8 cellular contexts compared by ENCODE assay signal in the genomic region with DNA sequence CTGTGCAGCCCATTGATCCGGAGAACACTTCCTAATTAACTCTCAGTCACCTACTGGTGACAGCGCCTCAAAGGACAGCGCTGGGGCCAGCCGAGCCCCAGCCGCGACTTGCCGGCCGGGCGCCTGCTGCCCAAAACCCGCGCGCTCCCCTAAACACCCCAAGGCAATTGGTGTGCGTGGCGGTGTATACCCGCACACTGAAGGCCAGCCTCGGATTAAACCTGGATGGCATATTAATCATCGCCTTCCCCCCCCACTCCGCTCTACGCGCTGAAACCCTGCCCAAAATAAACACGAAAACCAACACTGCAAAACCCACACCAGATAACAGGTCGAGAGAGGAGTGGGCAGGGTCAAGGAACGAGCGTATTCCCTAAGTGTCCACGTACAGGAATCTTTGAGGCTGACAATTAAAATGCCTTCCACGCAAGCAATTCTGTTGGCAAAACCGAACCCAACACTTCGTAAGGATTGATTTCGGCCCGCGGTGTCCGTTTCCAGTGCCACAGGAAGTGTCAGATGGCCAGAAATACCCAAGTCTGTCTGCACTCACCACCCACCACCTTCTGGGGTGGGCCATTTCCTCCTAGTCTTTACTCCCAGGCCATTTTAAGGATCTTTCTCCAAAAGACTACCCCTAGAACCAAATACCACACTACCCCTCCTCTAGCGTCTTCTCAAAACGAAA.
DNase-seq lines count a peak whose midpoint lies in the region; ATAC-seq and TF ChIP-seq lines count a peak whose summit lies in the region.

No MANE protein-coding gene starts in this region.

- peaks cover 59 to 81% (median 64%) of the 10 kb centered on the region in 11 experiments for H4K20me1 ChIP-seq in BLaER1 treated with 17β-estradiol and CSF1 and Interleukin-3, amounts not matched to agents 10 nM and 100 nM

- peak overlapping the region; percentile 71 to 88 (median 84); a peak in 21 of 22 replicates for H3K9ac ChIP-seq in BLaER1 treated with 17β-estradiol and CSF1 and Interleukin-3, amounts not matched to agents 10 nM and 100 nM
- H3K9ac ChIP-seq in mucosa of stomach (ENCODE audit: low read length), result peak overlapping the region; percentile 61

- H3K4me2 ChIP-seq in BLaER1 treated with 17β-estradiol and CSF1 and Interleukin-3, amounts not matched to agents 10 nM and 100 nM, result peak overlapping the region; percentile 83 to 95 (median 92)

- peaks cover 32 to 55% (median 44%) of the 10 kb centered on the region in 11 experiments for H3K27me3 ChIP-seq in BLaER1 treated with 17β-estradiol and CSF1 and Interleukin-3, amounts not matched to agents 10 nM and 100 nM
- no peaks in the 10 kb centered on the region for H3K27me3 ChIP-seq in mucosa of stomach (ENCODE audit: control insufficient read depth, insufficient read depth, low read length)

- TF ChIP-seq CTCF in cardiac fibroblast (IDR thresholded peaks at IDR 0.05; ENCODE audit: low read depth, low read length), result no peak

- in situ Hi-C loops in KBM-7 (cut with MboI; ENCODE audit: low pct_unique_long_range_greater_than_20kb, low sequenced_read_pairs), result loop anchor here (10.0 kb wide), 1 partner anchor 80 kb away; no protein-coding TSS in a partner anchor

- peaks cover 26 to 66% (median 56%) of the 10 kb centered on the region in 10 experiments for H3K4me1 ChIP-seq in BLaER1 treated with 17β-estradiol and CSF1 and Interleukin-3, amounts not matched to agents 10 nM and 100 nM
- H3K4me1 ChIP-seq in mucosa of stomach (ENCODE audit: control insufficient read depth, insufficient read depth, low read length), result peaks cover 25% of the 10 kb centered on the region

- DNase-seq in KBM-7, result peak; percentile 51
- peak in 1 of 2 donors; percentile 22 for DNase-seq in cardiac fibroblast (ENCODE audit: low read depth in 2 of 2)

- H3K36me3 ChIP-seq in BLaER1 treated with 17β-estradiol and CSF1 and Interleukin-3, amounts not matched to agents 10 nM and 100 nM, result peaks cover 0 to 7% (median 0%) of the 10 kb centered on the region in 11 experiments; a peak in 3 of 22 replicates
- H3K36me3 ChIP-seq in mucosa of stomach (ENCODE audit: control insufficient read depth, insufficient read depth, low read length), result no peaks in the 10 kb centered on the region

- H3K27ac ChIP-seq in BLaER1 treated with 17β-estradiol and CSF1 and Interleukin-3, amounts not matched to agents 10 nM and 100 nM, result peak overlapping the region in 9 of 11 experiments; percentile 22 to 88 (median 78); a peak in 17 of 22 replicates

- ATAC-seq in GM18907 (IDR thresholded peaks at IDR 0.05; ENCODE audit: unreplicated experiment) (no peak), GM18511 (IDR thresholded peaks at IDR 0.05; ENCODE audit: unreplicated experiment) (no peak), HG02970 (IDR thresholded peaks at IDR 0.05; ENCODE audit: low FRiP score, unreplicated experiment) (no peak), GM18861 (IDR thresholded peaks at IDR 0.05; ENCODE audit: unreplicated experiment) (no peak)

- peaks cover 26 to 61% (median 47%) of the 10 kb centered on the region in 11 experiments; a peak in 20 of 22 replicates for H3K9me3 ChIP-seq in BLaER1 treated with 17β-estradiol and CSF1 and Interleukin-3, amounts not matched to agents 10 nM and 100 nM (replicated peaks in 1 of 11)
- H3K9me3 ChIP-seq in mucosa of stomach (ENCODE audit: control insufficient read depth, low read length), result no peaks in the 10 kb centered on the region

- H3K4me3 ChIP-seq in BLaER1 treated with 17β-estradiol and CSF1 and Interleukin-3, amounts not matched to agents 10 nM and 100 nM, result peak overlapping the region; percentile 56 to 78 (median 68)
- H3K4me3 ChIP-seq in cardiac fibroblast (replicated peaks in 1 of 2; ENCODE audit: low read depth in 2 of 2, low read length in 2 of 2), result peak overlapping the region; percentile 58 to 64
- peak overlapping the region; percentile 71 for H3K4me3 ChIP-seq in mucosa of stomach (ENCODE audit: low read length)
